27 cellular contexts compared by ENCODE assay signal in the genomic region with DNA sequence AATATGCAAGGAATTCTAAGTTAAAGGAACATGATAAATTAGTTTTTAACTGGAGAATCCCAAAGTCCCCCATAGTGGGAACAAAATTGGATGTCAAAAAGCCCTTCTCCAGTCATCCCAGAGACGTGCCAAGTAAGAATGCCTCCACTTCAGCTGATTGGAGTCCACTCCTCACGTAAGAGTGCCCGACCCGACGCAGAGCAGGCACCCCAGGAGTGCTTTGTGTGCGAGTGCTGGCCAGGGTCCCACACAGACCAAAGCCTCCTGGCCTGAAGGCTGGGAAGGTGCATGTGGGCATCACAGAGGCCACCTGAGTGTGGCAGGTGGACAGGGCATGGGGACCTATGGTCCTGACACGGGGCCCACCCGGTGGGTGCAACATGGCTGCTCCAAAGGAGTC.
"Had no signal": no experiment of that assay in that cellular context is flagged by ENCODE, and none has a peak within 500 bp of the region (broad histone marks: within the 10 kb centered on the region; RNA-seq: fewer than 3 reads in every experiment).

No MANE protein-coding gene starts in this region.

- H3K4me1 Mint-ChIP-seq: activated naive CD8-positive, alpha-beta T cell treated with anti-CD3 and anti-CD28 coated beads, Interleukin-2, amount 10 ng/mL, durations not matched to agents 7 days and 5 days had no signal

- H3K36me3 ChIP-seq: adrenal gland, Peyer's patch had no signal

- H3K27me3 Mint-ChIP-seq: activated naive CD8-positive, alpha-beta T cell treated with anti-CD3 and anti-CD28 coated beads, Interleukin-2, amount 10 ng/mL, durations not matched to agents 7 days and 5 days; brain had no signal

- H3K9me3 Mint-ChIP-seq: activated naive CD8-positive, alpha-beta T cell treated with anti-CD3 and anti-CD28 coated beads, Interleukin-2, amount 10 ng/mL, durations not matched to agents 7 days and 5 days; T-helper 1 cell treated with Interleukin-12 subunit alpha and Interleukin-12 subunit beta and Interleukin-4 antibody, amounts not matched to agents 30 μg/mL and 1 μg/mL, for 36 hours; WTC11 had no signal

- H3K9me3 ChIP-seq: adrenal gland, Peyer's patch had no signal

- H3K36me3 Mint-ChIP-seq: activated naive CD8-positive, alpha-beta T cell treated with anti-CD3 and anti-CD28 coated beads, Interleukin-2, amount 10 ng/mL, durations not matched to agents 7 days and 5 days; brain; WTC11 had no signal

- H3K27ac Mint-ChIP-seq: activated CD8-positive, alpha-beta T cell treated with anti-CD3 and anti-CD28 coated beads, Interleukin-2, amount 10 ng/mL, durations not matched to agents 7 days and 5 days; activated naive CD8-positive, alpha-beta T cell treated with anti-CD3 and anti-CD28 coated beads, Interleukin-2, amount 10 ng/mL, durations not matched to agents 7 days and 5 days; T-helper 1 cell treated with Interleukin-12 subunit alpha and Interleukin-12 subunit beta and Interleukin-4 antibody, amounts not matched to agents 30 μg/mL and 1 μg/mL, for 36 hours; WTC11 had no signal

- H3K4me3 Mint-ChIP-seq: activated CD8-positive, alpha-beta T cell treated with anti-CD3 and anti-CD28 coated beads, Interleukin-2, amount 10 ng/mL, durations not matched to agents 7 days and 5 days; activated naive CD8-positive, alpha-beta T cell treated with anti-CD3 and anti-CD28 coated beads, Interleukin-2, amount 10 ng/mL, durations not matched to agents 7 days and 5 days; brain; T-helper 1 cell treated with Interleukin-12 subunit alpha and Interleukin-12 subunit beta and Interleukin-4 antibody, amounts not matched to agents 30 μg/mL and 1 μg/mL, for 36 hours; WTC11 had no signal

- H3K27ac ChIP-seq: Peyer's patch had no signal

- DNase-seq: activated CD4-positive, alpha-beta T cell treated with anti-CD3 and anti-CD28 coated beads for 48 hours; activated CD4-positive, alpha-beta T cell treated with anti-CD3 and anti-CD28 coated beads, Interleukin-2, amount 50 U/mL, for 4 hours; activated CD4-positive, CD25-positive, alpha-beta regulatory T cell treated with anti-CD3 and anti-CD28 coated beads, Interleukin-2, amount 50 U/mL, for 72 hours; activated CD8-positive, alpha-beta memory T cell treated with anti-CD3 and anti-CD28 coated beads, Interleukin-2, amount 50 U/mL, for 48 hours; activated CD8-positive, alpha-beta T cell treated with anti-CD3 and anti-CD28 coated beads, Interleukin-2, amount 10 ng/mL, durations not matched to agents 7 days and 5 days; activated naive CD4-positive, alpha-beta T cell treated with anti-CD3 and anti-CD28 coated beads, Interleukin-2, amount 50 U/mL, for 16 hours; activated naive CD8-positive, alpha-beta T cell treated with anti-CD3 and anti-CD28 coated beads, Interleukin-2, amount 10 ng/mL, durations not matched to agents 7 days and 5 days; activated T-cell treated with anti-CD3 and anti-CD28 coated beads, Interleukin-2, amount 50 U/mL, for 1 hour; adrenal gland; anterior cingulate cortex; Kasumi-1; KBM-7; NCI-H1092 treated with DMSO at 0.1 percent for 48 hours; NCI-H1417 treated with DMSO at 0.1 percent for 48 hours; NCI-H1694; NCI-H2029; NCI-H2107; NCI-H2171 treated with DMSO at 0.1 percent for 48 hours; NCI-H345; NCI-H510A; NCI-H526 treated with DMSO at 0.1 percent for 48 hours; NK-92 treated with Interleukin-12 subunit alpha and Interleukin-12 subunit beta, amount 100 ng/mL, for 24 hours; Peyer's patch; SHP77 treated with DMSO at 0.1 percent for 48 hours had no signal

- H3K4me3 ChIP-seq: adrenal gland, Peyer's patch had no signal

- H3K27me3 ChIP-seq: adrenal gland, Peyer's patch had no signal

- ATAC-seq: activated CD8-positive, alpha-beta T cell treated with anti-CD3 and anti-CD28 coated beads, Interleukin-2, amount 10 ng/mL, durations not matched to agents 7 days and 5 days; WTC11 had no signal
